ENCODE assay signal across 21 cellular contexts in genomic region chr18:63144748-63145147, GRCh38.
"Had no signal": no experiment of that assay in that cellular context is flagged by ENCODE, and none has a peak within 500 bp of the region (broad histone marks: within the 10 kb centered on the region; RNA-seq: fewer than 3 reads in every experiment).

No MANE protein-coding gene starts in this region.

- H3K4me3 ChIP-seq: dorsolateral prefrontal cortex, esophagus muscularis mucosa, heart right ventricle, ovary, sigmoid colon had no signal

- ATAC-seq: activated CD4-positive, alpha-beta T cell treated with anti-CD3 and anti-CD28 coated beads for 36 hours; activated CD8-positive, alpha-beta T cell treated with anti-CD3 and anti-CD28 coated beads, Interleukin-2, amount 10 ng/mL, durations not matched to agents 7 days and 5 days; foreskin keratinocyte; heart right ventricle; left lobe of liver; natural killer cell treated with Interleukin-12 subunit alpha and Interleukin-12 subunit beta and Interleukin-15 and Interleukin-18, amount 100 ng/mL, for 72 hours; stimulated activated naive CD8-positive, alpha-beta T cell treated with anti-CD3 and anti-CD28 coated beads, Interleukin-15, amount 100 ng/mL, for 72 hours; T-cell had no signal

- H3K27ac Mint-ChIP-seq: activated CD4-positive, alpha-beta T cell treated with anti-CD3 and anti-CD28 coated beads for 36 hours; activated T-helper 2 cell treated with anti-CD3 and anti-CD28 coated beads, Interferon-gamma antibody, Interleukin-2, Interleukin-4, amounts not matched to agents 10 μg/mL and 5 μg/mL and 100 μg/mL, durations not matched to agents 14 hours and 24 hours and 36 hours; T-cell had no signal

- H3K9me3 ChIP-seq: esophagus muscularis mucosa, heart right ventricle, ovary, sigmoid colon had no signal

- H3K27ac ChIP-seq: dorsolateral prefrontal cortex, esophagus muscularis mucosa, foreskin keratinocyte, heart right ventricle, sigmoid colon, VCaP had no signal

- H3K9me3 Mint-ChIP-seq: T-cell had no signal

- H3K27me3 ChIP-seq: dorsolateral prefrontal cortex, esophagus muscularis mucosa, heart right ventricle, ovary, sigmoid colon had no signal

- H3K27me3 Mint-ChIP-seq: activated CD4-positive, alpha-beta T cell treated with anti-CD3 and anti-CD28 coated beads for 36 hours; stimulated activated naive CD8-positive, alpha-beta T cell treated with anti-CD3 and anti-CD28 coated beads, Interleukin-15, amount 100 ng/mL, for 72 hours; T-cell had no signal

- DNase-seq: activated CD4-positive, alpha-beta T cell treated with anti-CD3 and anti-CD28 coated beads for 36 hours; activated CD8-positive, alpha-beta T cell treated with anti-CD3 and anti-CD28 coated beads, Interleukin-2, amount 10 ng/mL, durations not matched to agents 7 days and 5 days; activated naive CD4-positive, alpha-beta T cell treated with anti-CD3 and anti-CD28 coated beads, Interleukin-2, amount 50 U/mL, for 16 hours; amniotic stem cell; cerebellar nuclear complex; dorsolateral prefrontal cortex; foreskin keratinocyte; heart right ventricle; islet precursor cell; mammary epithelial cell; ovary; sigmoid colon; stimulated activated CD4-positive, alpha-beta T cell treated with anti-CD3 and anti-CD28 coated beads, Interleukin-4, amount 100 ng/mL, for 1 hour; stimulated activated CD8-positive, alpha-beta memory T cell treated with anti-CD3 and anti-CD28 coated beads, Interleukin-4, amount 100 ng/mL, for 48 hours; stimulated activated naive CD8-positive, alpha-beta T cell treated with anti-CD3 and anti-CD28 coated beads, Interleukin-15, amount 100 ng/mL, for 72 hours; T-cell had no signal

- H3K4me3 Mint-ChIP-seq: activated CD4-positive, alpha-beta T cell treated with anti-CD3 and anti-CD28 coated beads for 36 hours; activated CD8-positive, alpha-beta T cell treated with anti-CD3 and anti-CD28 coated beads, Interleukin-2, amount 10 ng/mL, durations not matched to agents 7 days and 5 days; natural killer cell treated with Interleukin-12 subunit alpha and Interleukin-12 subunit beta and Interleukin-15 and Interleukin-18, amount 100 ng/mL, for 72 hours; stimulated activated naive CD8-positive, alpha-beta T cell treated with anti-CD3 and anti-CD28 coated beads, Interleukin-15, amount 100 ng/mL, for 72 hours; T-cell had no signal

- H3K36me3 ChIP-seq: esophagus muscularis mucosa, heart right ventricle, ovary, sigmoid colon had no signal

- H3K4me1 ChIP-seq: foreskin keratinocyte had no signal
